8 cellular contexts compared by ENCODE assay signal in the genomic region with DNA sequence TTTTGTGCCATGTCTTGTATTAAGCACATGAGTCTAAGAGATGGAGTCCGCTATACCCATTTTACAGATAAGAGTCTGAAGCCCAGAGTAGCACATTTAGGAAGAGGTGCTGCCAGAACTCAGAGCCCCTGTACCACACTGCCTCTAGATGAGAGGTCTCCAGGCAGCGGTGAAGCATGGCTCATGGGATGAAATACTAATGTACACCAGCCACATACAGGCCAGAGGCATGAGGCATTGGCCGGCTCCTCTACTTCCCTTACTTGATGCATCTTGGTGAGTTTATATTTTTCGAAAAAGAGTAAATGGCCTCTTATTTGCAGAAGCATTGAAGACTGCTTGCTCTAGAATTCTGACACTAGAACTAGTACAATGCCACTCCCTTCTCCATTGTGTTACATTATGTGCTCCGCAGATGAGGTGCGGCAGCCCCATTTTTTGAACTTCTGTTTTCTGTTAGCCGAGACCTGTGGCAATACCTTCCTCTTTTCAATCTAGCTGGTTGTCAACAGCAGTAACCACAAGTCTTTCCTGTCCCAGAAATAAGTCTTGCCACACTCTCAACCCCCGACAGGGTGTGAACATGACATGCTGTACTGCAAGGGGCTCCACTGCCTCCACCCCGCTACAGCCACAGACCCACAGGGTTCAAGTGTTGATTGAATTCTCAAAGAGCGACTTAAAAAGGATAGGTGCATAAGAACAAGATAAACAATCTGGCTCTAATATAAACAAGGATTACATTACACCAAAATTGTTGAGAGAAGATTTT.
DNase-seq lines count a peak whose midpoint lies in the region; ATAC-seq and TF ChIP-seq lines count a peak whose summit lies in the region.

No MANE protein-coding gene starts in this region.

- peaks cover 59% of the 10 kb centered on the region for H3K4me1 ChIP-seq in cardiac muscle cell (ENCODE audit: low read depth)

- H3K4me3 ChIP-seq in HL-60 (replicated peaks; ENCODE audit: insufficient read depth, low read length) (no peak overlapping the region), cardiac muscle cell (no peak overlapping the region)

- CTCF ChIA-PET in activated CD8-positive, alpha-beta T cell treated with anti-CD3 and anti-CD28 coated beads, Interleukin-2, amount 10 ng/mL, durations not matched to agents 7 days and 5 days (lab: Charles Lee), result interaction anchor here (1.2 to 13.3 kb wide), 9 partner anchors 15 to 107 kb away, joined by 3 to 324 read pairs (median 12); no protein-coding TSS in a partner anchor

- peaks cover 3% of the 10 kb centered on the region for H3K9me3 Mint-ChIP-seq in activated CD8-positive, alpha-beta T cell treated with anti-CD3 and anti-CD28 coated beads, Interleukin-2, amount 10 ng/mL, durations not matched to agents 7 days and 5 days (ENCODE audit: insufficient read depth)

- no peaks in the 10 kb centered on the region for H3K36me3 ChIP-seq in cardiac muscle cell

- H3K9me3 ChIP-seq in cardiac muscle cell (ENCODE audit: low read depth), result no peaks in the 10 kb centered on the region

- no peak for TF ChIP-seq CTCF in GM20000 (IDR thresholded peaks at IDR 0.05; ENCODE audit: extremely low read depth, missing control alignments)
- no peak for TF ChIP-seq CTCF in HL-60 (IDR thresholded peaks at IDR 0.05; ENCODE audit: insufficient read depth, low read length)
- TF ChIP-seq CTCF in cardiac muscle cell (IDR thresholded peaks at IDR 0.05; ENCODE audit: low read depth, low read length), result no peak

- peak; percentile 68 for ATAC-seq in activated CD8-positive, alpha-beta T cell treated with anti-CD3 and anti-CD28 coated beads, Interleukin-2, amount 10 ng/mL, durations not matched to agents 7 days and 5 days

- H3K27ac Mint-ChIP-seq in activated CD8-positive, alpha-beta T cell treated with anti-CD3 and anti-CD28 coated beads, Interleukin-2, amount 10 ng/mL, durations not matched to agents 7 days and 5 days, result peak overlapping the region; percentile 96

- H3K27me3 ChIP-seq in HL-60 (ENCODE audit: insufficient read depth, poor library complexity, severe bottlenecking) (no peaks in the 10 kb centered on the region), cardiac muscle cell (no peaks in the 10 kb centered on the region)

- peak; percentile 79 for DNase-seq in Ammon's horn (ENCODE audit: low spot score)
- peak; percentile 78 for DNase-seq in GM20000 (ENCODE audit: low spot score)
- DNase-seq in HL-60 (ENCODE audit: low read depth in 1 of 2, low spot score in 1 of 2), result peak; percentile 69 to 92
- peak; percentile 91 for DNase-seq in activated CD8-positive, alpha-beta T cell treated with anti-CD3 and anti-CD28 coated beads, Interleukin-2, amount 10 ng/mL, durations not matched to agents 7 days and 5 days
- DNase-seq in cardiac muscle cell (ENCODE audit: low read depth in 1 of 2, low spot score in 1 of 2), result peak in 1 of 2 donors; percentile 69
- DNase-seq in stimulated activated CD8-positive, alpha-beta memory T cell treated with anti-CD3 and anti-CD28 coated beads, Interleukin-12 subunit alpha, Interleukin-12 subunit beta, amount 100 ng/mL, for 1 hour (ENCODE audit: low read depth), result peak; percentile 59
- DNase-seq in cerebellum (ENCODE audit: low spot score), result no peak
- DNase-seq in SHP77 (lab: John Stamatoyannopoulos, UW), result no peak

- peaks cover 27% of the 10 kb centered on the region for H3K36me3 Mint-ChIP-seq in activated CD8-positive, alpha-beta T cell treated with anti-CD3 and anti-CD28 coated beads, Interleukin-2, amount 10 ng/mL, durations not matched to agents 7 days and 5 days (ENCODE audit: low read depth)

- no peaks in the 10 kb centered on the region for H3K27me3 Mint-ChIP-seq in activated CD8-positive, alpha-beta T cell treated with anti-CD3 and anti-CD28 coated beads, Interleukin-2, amount 10 ng/mL, durations not matched to agents 7 days and 5 days (ENCODE audit: low read depth)

- H3K4me3 Mint-ChIP-seq in activated CD8-positive, alpha-beta T cell treated with anti-CD3 and anti-CD28 coated beads, Interleukin-2, amount 10 ng/mL, durations not matched to agents 7 days and 5 days, result no peak overlapping the region

- POLR2A ChIA-PET in activated CD8-positive, alpha-beta T cell treated with anti-CD3 and anti-CD28 coated beads, Interleukin-2, amount 10 ng/mL, durations not matched to agents 7 days and 5 days (lab: Charles Lee), result interaction anchor here (0.6 to 19.3 kb wide), 14 partner anchors 11 to 63 kb away, joined by 3 to 1291 read pairs (median 7); no protein-coding TSS in a partner anchor

- peak overlapping the region; percentile 96 for H3K27ac ChIP-seq in HL-60 (replicated peaks)
- peak overlapping the region; percentile 61 for H3K27ac ChIP-seq in cardiac muscle cell

- peaks cover 50% of the 10 kb centered on the region for H3K4me1 Mint-ChIP-seq in activated CD8-positive, alpha-beta T cell treated with anti-CD3 and anti-CD28 coated beads, Interleukin-2, amount 10 ng/mL, durations not matched to agents 7 days and 5 days (ENCODE audit: low read depth)

Comparison
In these comparisons a context has a peak if more than half of its experiments do, and no peak if none do; other contexts are left out.
1. DNase-seq: peak in Ammon's horn (single experiment), GM20000 (single experiment), HL-60 (2 of 2), activated CD8-positive, alpha-beta T cell treated with anti-CD3 and anti-CD28 coated beads, Interleukin-2, amount 10 ng/mL, durations not matched to agents 7 days and 5 days (single experiment) and stimulated activated CD8-positive, alpha-beta memory T cell treated with anti-CD3 and anti-CD28 coated beads, Interleukin-12 subunit alpha, Interleukin-12 subunit beta, amount 100 ng/mL, for 1 hour (single experiment); none in cerebellum (single experiment) and SHP77 (0 of 2).